ENCODE assay signal across 22 cellular contexts in genomic region chr18:67386028-67386427, GRCh38.
DNase-seq lines count a peak whose midpoint lies in the region; ATAC-seq and TF ChIP-seq lines count a peak whose summit lies in the region.
"Had no signal": no experiment of that assay in that cellular context is flagged by ENCODE, and none has a peak within 500 bp of the region (broad histone marks: within the 10 kb centered on the region; RNA-seq: fewer than 3 reads in every experiment).

No MANE protein-coding gene starts in this region.

- BruUV-seq in A673 (replicated peaks; lab: Mats Ljungman, UMichigan): no TSS peak

- CTCF ChIA-PET in A673 (lab: Charles Lee): no interaction called here

- peak; percentile 46 for ATAC-seq in activated T-helper 17 cell treated with anti-CD3 and anti-CD28 coated beads, Interleukin-2, amount 50 U/mL, for 72 hours (replicated peaks)
- no peak for ATAC-seq in GM21737 (IDR thresholded peaks at IDR 0.05; ENCODE audit: unreplicated experiment)
- ATAC-seq: left cardiac atrium; natural killer cell treated with Interleukin-12 subunit alpha and Interleukin-12 subunit beta and Interleukin-15 and Interleukin-18, amount 100 ng/mL, for 72 hours had no signal

- H3K4me1 ChIP-seq in ACC112 (ENCODE audit: control insufficient read depth, insufficient read depth, low read length, unreplicated experiment) (peaks cover 24% of the 10 kb centered on the region), A673 (ENCODE audit: insufficient read depth, low read length, poor library complexity, severe bottlenecking) (peaks cover 4% of the 10 kb centered on the region)
- H3K4me1 ChIP-seq: sigmoid colon had no signal

- no peak overlapping the region for H3K27ac Mint-ChIP-seq in activated T-helper 17 cell treated with anti-CD3 and anti-CD28 coated beads, Interleukin-2, amount 50 U/mL, for 72 hours
- H3K27ac Mint-ChIP-seq: activated naive CD8-positive, alpha-beta T cell treated with anti-CD3 and anti-CD28 coated beads for 36 hours; mesothelial cell of epicardium; natural killer cell treated with Interleukin-12 subunit alpha and Interleukin-12 subunit beta and Interleukin-15 and Interleukin-18, amount 100 ng/mL, for 72 hours had no signal

- no peaks in the 10 kb centered on the region for H3K36me3 Mint-ChIP-seq in activated T-helper 17 cell treated with anti-CD3 and anti-CD28 coated beads, Interleukin-2, amount 50 U/mL, for 72 hours (ENCODE audit: low read depth)
- H3K36me3 Mint-ChIP-seq: activated naive CD8-positive, alpha-beta T cell treated with anti-CD3 and anti-CD28 coated beads for 36 hours; mesothelial cell of epicardium had no signal

- DNase-seq in HCEC 1CT (peak; percentile 43), fibroblast of pulmonary artery (ENCODE audit: low read depth) (peak; percentile 31), A673 (ENCODE audit: low spot score) (no peak), Kasumi-1 (lab: John Stamatoyannopoulos, UW) (no peak)
- no peak for DNase-seq in stimulated activated CD4-positive, alpha-beta T cell treated with anti-CD3 and anti-CD28 coated beads, Interleukin-4, amount 100 ng/mL, for 24 hours
- DNase-seq: ACHN; activated CD4-positive, alpha-beta T cell treated with anti-CD3 and anti-CD28 coated beads, Interleukin-2, amount 50 U/mL, for 1 hour; activated naive CD8-positive, alpha-beta T cell treated with anti-CD3 and anti-CD28 coated beads for 36 hours; GDM1; left cardiac atrium; NCI-H1694; sigmoid colon; WERI-Rb-1 had no signal

- H3K27me3 ChIP-seq in ACC112 (ENCODE audit: insufficient read depth, low read length): no peaks in the 10 kb centered on the region
- H3K27me3 ChIP-seq in A673 (replicated peaks; ENCODE audit: insufficient read depth, low read depth, low read length, poor library complexity): no peaks in the 10 kb centered on the region
- H3K27me3 ChIP-seq: sigmoid colon, SJSA1 had no signal

- no peaks in the 10 kb centered on the region for H3K9me3 ChIP-seq in A673 (ENCODE audit: low read depth, low read length, poor library complexity, severe bottlenecking)
- H3K9me3 ChIP-seq: HAP-1, sigmoid colon, SJSA1 had no signal

- H3K9me3 Mint-ChIP-seq in activated T-helper 17 cell treated with anti-CD3 and anti-CD28 coated beads, Interleukin-2, amount 50 U/mL, for 72 hours: no peaks in the 10 kb centered on the region
- H3K9me3 Mint-ChIP-seq: activated naive CD8-positive, alpha-beta T cell treated with anti-CD3 and anti-CD28 coated beads for 36 hours; mesothelial cell of epicardium had no signal

- H3K27ac ChIP-seq in ACC112 (ENCODE audit: low read depth, low read length): peak overlapping the region; percentile 73
- no peak overlapping the region for H3K27ac ChIP-seq in A673 (ENCODE audit: low read depth, low read length, poor library complexity, severe bottlenecking)
- H3K27ac ChIP-seq: C4-2B, coronary artery, sigmoid colon, SJSA1, WERI-Rb-1 had no signal

- TF ChIP-seq CTCF in fibroblast of pulmonary artery (IDR thresholded peaks at IDR 0.05; ENCODE audit: low read length, missing control alignments) (no peak), A673 (conservative IDR thresholded peaks at IDR 0.05; ENCODE audit: low read depth, low read length) (no peak)

- H3K4me1 Mint-ChIP-seq in activated T-helper 17 cell treated with anti-CD3 and anti-CD28 coated beads, Interleukin-2, amount 50 U/mL, for 72 hours: peaks cover 8% of the 10 kb centered on the region
- H3K4me1 Mint-ChIP-seq: mesothelial cell of epicardium had no signal

- H3K36me3 ChIP-seq in ACC112 (ENCODE audit: insufficient read depth, low read length) (no peaks in the 10 kb centered on the region), A673 (ENCODE audit: insufficient read depth, low read length, poor library complexity, severe bottlenecking) (no peaks in the 10 kb centered on the region)
- H3K36me3 ChIP-seq: HAP-1, sigmoid colon, SJSA1, WERI-Rb-1 had no signal

- POLR2A ChIA-PET in A673 (lab: Charles Lee; ENCODE audit: low non-redundant PET): no interaction called here

- H3K4me3 Mint-ChIP-seq in activated T-helper 17 cell treated with anti-CD3 and anti-CD28 coated beads, Interleukin-2, amount 50 U/mL, for 72 hours: no peak overlapping the region
- H3K4me3 Mint-ChIP-seq: activated naive CD8-positive, alpha-beta T cell treated with anti-CD3 and anti-CD28 coated beads for 36 hours; mesothelial cell of epicardium; natural killer cell treated with Interleukin-12 subunit alpha and Interleukin-12 subunit beta and Interleukin-15 and Interleukin-18, amount 100 ng/mL, for 72 hours had no signal

- intact Hi-C loops in A673 (cut with micrococcal nuclease; ENCODE audit: unreplicated experiment): no loop called here

- peaks cover 5% of the 10 kb centered on the region for H3K27me3 Mint-ChIP-seq in activated T-helper 17 cell treated with anti-CD3 and anti-CD28 coated beads, Interleukin-2, amount 50 U/mL, for 72 hours
- H3K27me3 Mint-ChIP-seq: activated naive CD8-positive, alpha-beta T cell treated with anti-CD3 and anti-CD28 coated beads for 36 hours; natural killer cell treated with Interleukin-12 subunit alpha and Interleukin-12 subunit beta and Interleukin-15 and Interleukin-18, amount 100 ng/mL, for 72 hours had no signal

- no peaks in the 10 kb centered on the region for H3K79me2 ChIP-seq in ACC112 (ENCODE audit: control insufficient read depth, insufficient read depth, low read length, unreplicated experiment)

- H3K4me3 ChIP-seq in ACC112 (ENCODE audit: low read depth, low read length): no peak overlapping the region
- no peak overlapping the region for H3K4me3 ChIP-seq in fibroblast of pulmonary artery (replicated peaks; ENCODE audit: low read depth, low read length)
- no peak overlapping the region for H3K4me3 ChIP-seq in A673 (ENCODE audit: low read depth, low read length, poor library complexity, severe bottlenecking)
- H3K4me3 ChIP-seq: coronary artery, HAP-1, sigmoid colon, SJSA1 had no signal

- no peak overlapping the region for H2AFZ ChIP-seq in ACC112 (ENCODE audit: low read length, unreplicated experiment)

Comparison
In these comparisons a context has a peak if more than half of its experiments do, and no peak if none do; other contexts are left out.
1. DNase-seq: peak in HCEC 1CT (single experiment) and fibroblast of pulmonary artery (single experiment); none in A673 (single experiment), stimulated activated CD4-positive, alpha-beta T cell treated with anti-CD3 and anti-CD28 coated beads, Interleukin-4, amount 100 ng/mL, for 24 hours (single experiment) and Kasumi-1 (0 of 2).